Comparison of ENCODE assay signal across 1 cellular context in the genomic region with DNA sequence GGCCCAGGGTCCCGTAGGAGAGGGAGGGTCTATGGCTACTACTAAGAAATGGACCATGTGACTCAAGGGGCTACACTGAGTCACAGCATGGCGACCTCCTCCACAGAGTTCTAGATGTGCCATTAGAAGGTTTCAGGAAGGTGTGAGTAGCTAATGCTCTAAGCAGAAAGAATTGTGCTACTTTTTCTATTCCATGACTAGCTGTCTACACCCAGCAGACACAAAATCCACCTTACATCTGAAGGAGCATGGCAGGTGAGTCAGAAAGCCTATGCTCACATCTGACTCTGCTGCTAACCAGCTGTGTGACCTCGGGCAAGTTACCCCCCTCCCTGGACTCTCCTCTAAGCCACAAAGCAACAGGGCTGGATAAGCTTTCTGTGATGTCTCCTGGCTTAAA.
TF ChIP-seq lines count a peak whose summit lies in the region.

No MANE protein-coding gene starts in this region.

TF ChIP-seq in K562, 482 proteins besides CTCF, POLR2A, EP300 and RAD21:
- TF ChIP-seq THRAP3 (IDR thresholded peaks at IDR 0.05; ENCODE audit: borderline replicate concordance): no peak
